Comparison of ENCODE assay signal across 10 cellular contexts in genomic region chr6:5626727-5627426, GRCh38.
A peak's percentile ranks its signal among the peaks of the same experiment; 100 is the strongest.
DNase-seq lines count a peak whose midpoint lies in the region; ATAC-seq and TF ChIP-seq lines count a peak whose summit lies in the region.
"Had no signal": no experiment of that assay in that cellular context is flagged by ENCODE, and none has a peak within 500 bp of the region (broad histone marks: within the 10 kb centered on the region; RNA-seq: fewer than 3 reads in every experiment).

No MANE protein-coding gene starts in this region.

- no peaks in the 10 kb centered on the region for H3K36me3 ChIP-seq in effector memory CD4-positive, alpha-beta T cell (ENCODE audit: control insufficient read depth, insufficient read depth, low read length)
- H3K36me3 ChIP-seq in upper lobe of left lung (no peaks in the 10 kb centered on the region), psoas muscle (ENCODE audit: insufficient read depth in 1 of 2, low read depth in 1 of 2) (no peaks in the 10 kb centered on the region)
- H3K36me3 ChIP-seq: MG63 had no signal

- no peaks in the 10 kb centered on the region for H3K9me3 ChIP-seq in effector memory CD4-positive, alpha-beta T cell (ENCODE audit: control insufficient read depth, low read length)
- no peaks in the 10 kb centered on the region for H3K9me3 ChIP-seq in upper lobe of left lung
- no peaks in the 10 kb centered on the region for H3K9me3 ChIP-seq in psoas muscle
- H3K9me3 ChIP-seq: MG63 had no signal

- WGBS in upper lobe of left lung, 2 donors, result 71 to 85% methylated on average over 7 of the region's 7 CpGs
- 84 to 90% (median 85%) methylated on average over 7 of the region's 7 CpGs for WGBS in psoas muscle, 3 donors

- no peaks in the 10 kb centered on the region for H3K4me1 ChIP-seq in effector memory CD4-positive, alpha-beta T cell (ENCODE audit: control insufficient read depth, insufficient read depth, low read length, poor library complexity, severe bottlenecking)
- H3K4me1 ChIP-seq in upper lobe of left lung, result no peaks in the 10 kb centered on the region
- H3K4me1 ChIP-seq in psoas muscle, result peaks cover 6% of the 10 kb centered on the region

- TF ChIP-seq CTCF in upper lobe of left lung (IDR thresholded peaks at IDR 0.05) (no peak), psoas muscle (IDR thresholded peaks at IDR 0.05) (no peak)

- no peaks in the 10 kb centered on the region for H3K27me3 ChIP-seq in effector memory CD4-positive, alpha-beta T cell (replicated peaks; ENCODE audit: control insufficient read depth, insufficient read depth, low read length, poor library complexity, severe bottlenecking)
- H3K27me3 ChIP-seq in upper lobe of left lung (no peaks in the 10 kb centered on the region), psoas muscle (ENCODE audit: insufficient read depth in 3 of 3, low read length in 2 of 3) (no peaks in the 10 kb centered on the region)
- H3K27me3 ChIP-seq: MG63 had no signal

- peak overlapping the region; percentile 27 for H3K4me3 ChIP-seq in effector memory CD4-positive, alpha-beta T cell (ENCODE audit: insufficient read depth, low read depth, low read length, poor library complexity, severe bottlenecking)
- no peak overlapping the region for H3K4me3 ChIP-seq in upper lobe of left lung
- H3K4me3 ChIP-seq in psoas muscle, result no peak overlapping the region
- H3K4me3 ChIP-seq: MG63 had no signal

- peak; percentile 60 for ATAC-seq in GM18519 (IDR thresholded peaks at IDR 0.05; ENCODE audit: low FRiP score, unreplicated experiment)
- peak; percentile 91 for ATAC-seq in GM21515 (IDR thresholded peaks at IDR 0.05; ENCODE audit: unreplicated experiment)
- ATAC-seq in HG03439 (IDR thresholded peaks at IDR 0.05; ENCODE audit: unreplicated experiment), result peak; percentile 48
- no peak for ATAC-seq in upper lobe of left lung (ENCODE audit: low FRiP score in 2 of 2)
- ATAC-seq in psoas muscle, result no peak

- DNase-seq in effector memory CD4-positive, alpha-beta T cell, result no peak
- DNase-seq in upper lobe of left lung, result no peak
- DNase-seq in psoas muscle, result no peak
- no peak for DNase-seq in NCI-H82 (lab: John Stamatoyannopoulos, UW)
- no peak for DNase-seq in stimulated activated CD4-positive, alpha-beta T cell treated with anti-CD3 and anti-CD28 coated beads, Interleukin-4, amount 100 ng/mL, for 1 hour
- DNase-seq: MG63, T1000 had no signal

- no peak overlapping the region for H3K27ac ChIP-seq in effector memory CD4-positive, alpha-beta T cell (ENCODE audit: insufficient read depth, low read length, poor library complexity, severe bottlenecking)
- H3K27ac ChIP-seq in upper lobe of left lung (no peak overlapping the region), psoas muscle (no peak overlapping the region)

- TF ChIP-seq POLR2A in upper lobe of left lung (IDR thresholded peaks at IDR 0.05), result no peak

- no peak for TF ChIP-seq EP300 in upper lobe of left lung (IDR thresholded peaks at IDR 0.05)

- intact Hi-C loops in psoas muscle (cut with DNase I), result no loop called here

Comparison
In these comparisons a context has a peak if more than half of its experiments do, and no peak if none do; other contexts are left out.
1. ATAC-seq: peak in GM18519 (single experiment), GM21515 (single experiment) and HG03439 (single experiment); none in upper lobe of left lung (0 of 2) and psoas muscle (0 of 4).